Comparison of ENCODE assay signal across 21 cellular contexts in genomic region chr19:1159864-1160595, GRCh38. TPM values are rescaled to one million over a fixed set of nuclear protein-coding genes. Genes with fewer than 3 reads are reported as not detected.
DNase-seq lines count a peak whose midpoint lies in the region; ATAC-seq, FAIRE-seq and TF ChIP-seq lines count a peak whose summit lies in the region.
"Had no signal": no experiment of that assay in that cellular context is flagged by ENCODE, and none has a peak within 500 bp of the region (broad histone marks: within the 10 kb centered on the region; RNA-seq: fewer than 3 reads in every experiment).

No MANE protein-coding gene starts in this region.

- H3K27ac Mint-ChIP-seq in IgD-negative memory B cell (peak overlapping the region in 2 of 3 donors; percentile 71 to 80), memory B cell (peak overlapping the region; percentile 63)
- H3K27ac Mint-ChIP-seq: CD4-positive, alpha-beta memory T cell had no signal

- CTCF ChIA-PET in GM12878 (lab: Yijun Ruan, JAX), result no interaction called here

- no peak overlapping the region for H3K27ac ChIP-seq in GM12878 (ENCODE audit: control insufficient read depth, insufficient read depth)
- peak overlapping the region in 3 of 4 donors; percentile 30 to 42 (median 37) for H3K27ac ChIP-seq in upper lobe of left lung
- H3K27ac ChIP-seq in ovary, result no peak overlapping the region

- no peak for TF ChIP-seq RAD21 in GM12878 (IDR thresholded peaks at IDR 0.05; ENCODE audit: insufficient read depth, low read depth, low read length)

- H3K27me3 Mint-ChIP-seq in IgD-negative memory B cell, result no peaks in the 10 kb centered on the region
- no peaks in the 10 kb centered on the region for H3K27me3 Mint-ChIP-seq in memory B cell
- H3K27me3 Mint-ChIP-seq: CD4-positive, alpha-beta memory T cell had no signal

- H2AFZ ChIP-seq in GM12878 (ENCODE audit: control insufficient read depth, low read depth, low read length), result no peak overlapping the region

- DNase-seq in GM12878 (ENCODE audit: low read depth, low spot score) (no peak), memory B cell (ENCODE audit: low spot score in 2 of 2) (no peak), upper lobe of left lung (peak in 1 of 2 donors; percentile 79), ovary (no peak), foreskin melanocyte (no peak)
- no peak for DNase-seq in stimulated activated CD4-positive, alpha-beta T cell treated with anti-CD3 and anti-CD28 coated beads, Interleukin-2, amount 100 ng/mL, for 24 hours
- DNase-seq: CD4-positive, alpha-beta memory T cell; DMS153; Karpas-422; MV-4-11; NCI-H1105 treated with DMSO at 0.1 percent for 48 hours; NCI-H1694; NCI-H2081; NCI-H2171 treated with DMSO at 0.1 percent for 48 hours; NCI-H446; NCI-H526 had no signal

- peak overlapping the region in 1 of 4 donors; percentile 70 for H3K4me3 Mint-ChIP-seq in IgD-negative memory B cell
- no peak overlapping the region for H3K4me3 Mint-ChIP-seq in memory B cell
- H3K4me3 Mint-ChIP-seq: CD4-positive, alpha-beta memory T cell had no signal

- no peaks in the 10 kb centered on the region for H3K9me3 ChIP-seq in GM12878 (replicated peaks; ENCODE audit: control insufficient read depth, insufficient read depth, low read length)
- no peaks in the 10 kb centered on the region for H3K9me3 ChIP-seq in upper lobe of left lung
- H3K9me3 ChIP-seq in ovary, result no peaks in the 10 kb centered on the region
- H3K9me3 ChIP-seq: HAP-1 had no signal

- no peaks in the 10 kb centered on the region for H3K27me3 ChIP-seq in GM12878 (replicated peaks in 1 of 2; ENCODE audit: control insufficient read depth in 2 of 2, insufficient read depth in 2 of 2, low read length in 1 of 2)
- no peaks in the 10 kb centered on the region for H3K27me3 ChIP-seq in upper lobe of left lung
- no peaks in the 10 kb centered on the region for H3K27me3 ChIP-seq in ovary

- no peak for FAIRE-seq in GM12878 (lab: Jason Lieb, UNC)
- FAIRE-seq: G401.6, RCC 7860 had no signal

- H3K4me1 ChIP-seq in GM12878 (ENCODE audit: control insufficient read depth, insufficient read depth, low read length), result no peaks in the 10 kb centered on the region
- peaks cover 29 to 61% (median 36%) of the 10 kb centered on the region in 4 donors for H3K4me1 ChIP-seq in upper lobe of left lung
- peaks cover 11% of the 10 kb centered on the region for H3K4me1 ChIP-seq in ovary (ENCODE audit: insufficient read depth)
- H3K4me1 ChIP-seq: HAP-1 had no signal

- POLR2A ChIA-PET in GM12878 (lab: Charles Lee), result no interaction called here

- peak; percentile 36; the same call in 1 of the 2 replicates for TF ChIP-seq POLR2A in GM12878 (IDR thresholded peaks at IDR 0.05; ENCODE audit: low read depth, low read length)
- TF ChIP-seq POLR2A in upper lobe of left lung (IDR thresholded peaks at IDR 0.05), result no peak
- TF ChIP-seq POLR2A in ovary (IDR thresholded peaks at IDR 0.05), result no peak

- H3K4me2 ChIP-seq in GM12878 (ENCODE audit: control insufficient read depth, insufficient read depth), result no peak overlapping the region

- TF ChIP-seq EP300 in GM12878 (IDR thresholded peaks at IDR 0.05; ENCODE audit: borderline replicate concordance in 1 of 2, control insufficient read depth in 1 of 2, low read depth in 2 of 2, low read length in 2 of 2) (no peak), upper lobe of left lung (IDR thresholded peaks at IDR 0.05) (no peak), ovary (IDR thresholded peaks at IDR 0.05) (no peak)

- H3K9ac ChIP-seq in GM12878 (ENCODE audit: control insufficient read depth, insufficient read depth, low read length), result no peak overlapping the region

- RAD21 ChIA-PET in GM12878 (lab: Charles Lee; ENCODE audit: unreplicated experiment), result no interaction called here

- H3K9me3 Mint-ChIP-seq in IgD-negative memory B cell, result no peaks in the 10 kb centered on the region
- H3K9me3 Mint-ChIP-seq in memory B cell, result no peaks in the 10 kb centered on the region
- H3K9me3 Mint-ChIP-seq: CD4-positive, alpha-beta memory T cell had no signal

- H3K4me1 Mint-ChIP-seq in IgD-negative memory B cell (peaks cover 0 to 10% (median 6%) of the 10 kb centered on the region in 3 donors), memory B cell (peaks cover 10% of the 10 kb centered on the region)

- SMC1A ChIA-PET in GM12878 (lab: Charles Lee; ENCODE audit: uncharacterized antibody, unreplicated experiment), result no interaction called here

- intact Hi-C loops in GM12878 (cut with micrococcal nuclease; ENCODE audit: unreplicated experiment) (no loop called here), ovary (cut with DNase I) (loop anchor here in 1 of 4 donors (10.0 kb wide), 1 partner anchor 1145 kb away; the partner anchor contains the start of gene LINGO3)

- H3K4me3 ChIP-seq in GM12878, result no peak overlapping the region
- H3K4me3 ChIP-seq in upper lobe of left lung, result no peak overlapping the region
- H3K4me3 ChIP-seq in ovary, result no peak overlapping the region
- H3K4me3 ChIP-seq: HAP-1 had no signal

- H3K36me3 ChIP-seq in GM12878 (ENCODE audit: control insufficient read depth in 2 of 2, insufficient read depth in 2 of 2, low read length in 1 of 2) (no peaks in the 10 kb centered on the region; a peak in 2 of 4 replicates), upper lobe of left lung (peaks cover 0 to 19% (median 9%) of the 10 kb centered on the region in 4 donors), ovary (no peaks in the 10 kb centered on the region)
- H3K36me3 ChIP-seq: HAP-1 had no signal

- in situ Hi-C loops in GM12878 (cut with MboI), result no loop called here

- H3K79me2 ChIP-seq in GM12878 (ENCODE audit: control insufficient read depth, insufficient read depth, low read length), result no peaks in the 10 kb centered on the region; the same call in 1 of the 2 replicates

- TF ChIP-seq CTCF in GM12878 (IDR thresholded peaks at IDR 0.05 in 2 of 3, conservative IDR thresholded peaks at IDR 0.05 in 1 of 3; ENCODE audit: control insufficient read depth in 2 of 3, extremely low read depth in 1 of 3, insufficient read depth in 1 of 3, low read depth in 3 of 3, low read length in 3 of 3) (no peak), upper lobe of left lung (IDR thresholded peaks at IDR 0.05) (no peak), ovary (IDR thresholded peaks at IDR 0.05) (no peak)

- no TSS peak for BruUV-seq in GM12878 (replicated peaks; lab: Mats Ljungman, UMichigan)

- H4K20me1 ChIP-seq in GM12878 (ENCODE audit: control insufficient read depth, insufficient read depth), result no peaks in the 10 kb centered on the region; the same call in 1 of the 2 replicates

- H3K36me3 Mint-ChIP-seq in IgD-negative memory B cell, result peaks cover 3% of the 10 kb centered on the region
- no peaks in the 10 kb centered on the region for H3K36me3 Mint-ChIP-seq in memory B cell

- 92% methylated on average over 31 of the region's 31 CpGs for WGBS in GM12878 (ENCODE audit: insufficient coverage, insufficient replicate concordance, low lambda C conversion rate, missing lambda C conversion rate)
- 80 to 91% methylated on average over 8 to 18 of the region's 31 CpGs for WGBS in upper lobe of left lung, 2 donors
- WGBS in ovary, 3 donors, result 88 to 89% (median 88%) methylated on average over 27 to 31 of the region's 31 CpGs

- ATAC-seq in GM12878 (no peak), memory B cell (ENCODE audit: low read depth) (no peak), upper lobe of left lung (ENCODE audit: low FRiP score in 2 of 2) (no peak)
- ATAC-seq: Right ventricle myocardium inferior had no signal

RNA-seq across cellular contexts. Expression of gene SBNO2, which starts 14.0 kb away (rescaled TPM):
- polyA plus RNA-seq in IgD-negative memory B cell, result 2.1 TPM
- total RNA-seq in GM12878 (2013; cell fraction: nucleolus; rRNA removed), result 26.2 and 31.8 TPM in 2 replicates
- total RNA-seq in GM12878 (2014; rRNA removed), result 13.8 and 15.8 TPM in 2 replicates
- total RNA-seq in GM12878 (2014; rRNA removed; fragmentation: Illumina TruSeq; extraction: Trizol), result 4.8 and 5.6 TPM in 2 replicates
- 38.5 and 44.6 TPM in 2 replicates for total RNA-seq in GM12878 (2021)
- 3.3 TPM for polyA plus RNA-seq in GM12878 (2011; ENCODE audit: low read depth)
- polyA plus RNA-seq in GM12878 (2011; rRNA removed), result 2.7 and 7.2 TPM in 2 replicates
- 9.3 and 12.8 TPM in 2 replicates for polyA plus RNA-seq in GM12878 (2011; cell fraction: cytosol; rRNA removed)
- polyA plus RNA-seq in GM12878 (2011; cell fraction: nucleus; rRNA removed), result 64.7 and 83.4 TPM in 2 replicates
- polyA plus RNA-seq in GM12878 (2012), result 12.3 and 13.5 TPM in 2 replicates
- polyA plus RNA-seq in GM12878 (2014; fragmentation: Illumina TruSeq; extraction: Trizol), result 2.2 and 5.0 TPM in 2 replicates
- polyA plus RNA-seq in GM12878 (2014; fragmentation: Nextera tagmentation; extraction: Ambion mirVana), result under 1 TPM; 0.08 to 0.15 TPM
- polyA plus RNA-seq in GM12878 (2014; rRNA removed), result 21.8 and 26.0 TPM in 2 replicates
- polyA plus RNA-seq in GM12878 (2016; fragmentation: Nextera tagmentation; extraction: Ambion mirVana), result 1 to 10 TPM; 4.2 to 5.9 TPM
- polyA minus RNA-seq in GM12878 (2011; rRNA and poly(A)+ RNA removed), result 10.8 and 18.6 TPM in 2 replicates
- polyA minus RNA-seq in GM12878 (2011; cell fraction: cytosol; rRNA and poly(A)+ RNA removed), result 17.7 and 21.2 TPM in 2 replicates
- 15.5 and 27.3 TPM in 2 replicates for polyA minus RNA-seq in GM12878 (2011; cell fraction: nucleus; rRNA and poly(A)+ RNA removed)
- 100 to 1,000 TPM in 4 of 6 donors, 10 to 100 TPM in 2; 44.8 to 159 (median 106) TPM for total RNA-seq in upper lobe of left lung
- 10 to 100 TPM; 20.7 to 92.6 (median 62.4) TPM for total RNA-seq in ovary
- polyA plus RNA-seq in ovary, result 10 to 100 TPM in 1 of 2 donors, 1 to 10 TPM in 1; 6.1 to 36.7 TPM

RNA-seq across cellular contexts. Expression of gene STK11, which starts 45.5 kb away (rescaled TPM):
- polyA plus RNA-seq in IgD-negative memory B cell (14.9 TPM), GM12878 (2011; rRNA removed) (30.2 and 31.3 TPM in 2 replicates), GM12878 (2014; fragmentation: Illumina TruSeq; extraction: Trizol) (8.5 and 16.3 TPM in 2 replicates), GM12878 (2014; fragmentation: Nextera tagmentation; extraction: Ambion mirVana) (under 1 TPM; 0.33 to 0.74 TPM), GM12878 (2014; rRNA removed) (57.0 and 69.5 TPM in 2 replicates), GM12878 (2016; fragmentation: Nextera tagmentation; extraction: Ambion mirVana) (1 to 10 TPM; 4.9 to 5.4 TPM), ovary (10 to 100 TPM; 36.9 to 57.4 TPM)
- total RNA-seq in GM12878 (2013; cell fraction: nucleolus; rRNA removed), result 65.3 and 74.4 TPM in 2 replicates
- total RNA-seq in GM12878 (2014; rRNA removed) (62.0 and 65.7 TPM in 2 replicates), GM12878 (2014; rRNA removed; fragmentation: Illumina TruSeq; extraction: Trizol) (30.7 and 34.3 TPM in 2 replicates), GM12878 (2021) (64.6 and 71.0 TPM in 2 replicates), upper lobe of left lung (100 to 1,000 TPM in 1 of 6 donors, 10 to 100 TPM in 5; 50.2 to 168 (median 63.2) TPM), ovary (10 to 100 TPM; 38.7 to 71.2 (median 54.2) TPM)
- polyA plus RNA-seq in GM12878 (2011; ENCODE audit: low read depth), result 10.6 TPM
- 35.3 and 63.5 TPM in 2 replicates for polyA plus RNA-seq in GM12878 (2011; cell fraction: cytosol; rRNA removed)
- polyA plus RNA-seq in GM12878 (2011; cell fraction: nucleus; rRNA removed), result 132 and 164 TPM in 2 replicates
- 35.5 and 36.4 TPM in 2 replicates for polyA plus RNA-seq in GM12878 (2012)
- polyA minus RNA-seq in GM12878 (2011; rRNA and poly(A)+ RNA removed), result 31.5 and 37.9 TPM in 2 replicates
- 19.5 and 22.7 TPM in 2 replicates for polyA minus RNA-seq in GM12878 (2011; cell fraction: cytosol; rRNA and poly(A)+ RNA removed)
- 19.9 and 33.8 TPM in 2 replicates for polyA minus RNA-seq in GM12878 (2011; cell fraction: nucleus; rRNA and poly(A)+ RNA removed)

RNA-seq across cellular contexts. Expression of gene GPX4, which starts 56.2 kb away (rescaled TPM):
- 460 TPM for polyA plus RNA-seq in IgD-negative memory B cell
- 30.7 and 37.1 TPM in 2 replicates for total RNA-seq in GM12878 (2013; cell fraction: nucleolus; rRNA removed)
- 325 and 388 TPM in 2 replicates for total RNA-seq in GM12878 (2014; rRNA removed)
- total RNA-seq in GM12878 (2014; rRNA removed; fragmentation: Illumina TruSeq; extraction: Trizol), result 185 and 204 TPM in 2 replicates
- total RNA-seq in GM12878 (2021), result 305 and 316 TPM in 2 replicates
- polyA plus RNA-seq in GM12878 (2011; ENCODE audit: low read depth), result 143 TPM
- polyA plus RNA-seq in GM12878 (2011; rRNA removed), result 171 and 289 TPM in 2 replicates
- 532 and 769 TPM in 2 replicates for polyA plus RNA-seq in GM12878 (2011; cell fraction: cytosol; rRNA removed)
- polyA plus RNA-seq in GM12878 (2011; cell fraction: nucleus; rRNA removed), result 455 and 480 TPM in 2 replicates
- 460 and 464 TPM in 2 replicates for polyA plus RNA-seq in GM12878 (2012)
- 144 and 257 TPM in 2 replicates for polyA plus RNA-seq in GM12878 (2014; fragmentation: Illumina TruSeq; extraction: Trizol)
- polyA plus RNA-seq in GM12878 (2014; fragmentation: Nextera tagmentation; extraction: Ambion mirVana), result 10 to 100 TPM; 33.3 to 99.6 TPM
- 749 and 807 TPM in 2 replicates for polyA plus RNA-seq in GM12878 (2014; rRNA removed)
- polyA plus RNA-seq in GM12878 (2016; fragmentation: Nextera tagmentation; extraction: Ambion mirVana), result 100 to 1,000 TPM; 534 to 574 TPM
- 134 and 182 TPM in 2 replicates for polyA minus RNA-seq in GM12878 (2011; rRNA and poly(A)+ RNA removed)
- 111 and 122 TPM in 2 replicates for polyA minus RNA-seq in GM12878 (2011; cell fraction: cytosol; rRNA and poly(A)+ RNA removed)
- 39.3 and 60.3 TPM in 2 replicates for polyA minus RNA-seq in GM12878 (2011; cell fraction: nucleus; rRNA and poly(A)+ RNA removed)
- total RNA-seq in upper lobe of left lung, result 100 to 1,000 TPM; 370 to 717 (median 484) TPM
- total RNA-seq in ovary, result 100 to 1,000 TPM; 189 to 309 (median 247) TPM
- polyA plus RNA-seq in ovary, result 100 to 1,000 TPM; 239 to 450 TPM

Comparison
In these comparisons a context has a peak if more than half of its experiments do, and no peak if none do; other contexts are left out.
1. H3K27ac ChIP-seq: peak in upper lobe of left lung (3 of 4); none in GM12878 (single experiment) and ovary (0 of 2).